In genomic region chr7:113929389-113929788, GRCh38 we compare ENCODE assay signal across 2 cellular contexts. TPM values are rescaled to one million over a fixed set of nuclear protein-coding genes. Genes with fewer than 3 reads are reported as not detected.
"Had no signal": no experiment of that assay in that cellular context is flagged by ENCODE, and none has a peak within 500 bp of the region (broad histone marks: within the 10 kb centered on the region; RNA-seq: fewer than 3 reads in every experiment).

No MANE protein-coding gene starts in this region.

RNA-seq across cellular contexts. Expression of gene PPP1R3A, which starts 10.6 kb away (rescaled TPM):
- total RNA-seq: G401, GM12878 had no signal
- polyA plus RNA-seq: GM12878 had no signal
